ENCODE assay signal across 1 cellular context in the genomic region with DNA sequence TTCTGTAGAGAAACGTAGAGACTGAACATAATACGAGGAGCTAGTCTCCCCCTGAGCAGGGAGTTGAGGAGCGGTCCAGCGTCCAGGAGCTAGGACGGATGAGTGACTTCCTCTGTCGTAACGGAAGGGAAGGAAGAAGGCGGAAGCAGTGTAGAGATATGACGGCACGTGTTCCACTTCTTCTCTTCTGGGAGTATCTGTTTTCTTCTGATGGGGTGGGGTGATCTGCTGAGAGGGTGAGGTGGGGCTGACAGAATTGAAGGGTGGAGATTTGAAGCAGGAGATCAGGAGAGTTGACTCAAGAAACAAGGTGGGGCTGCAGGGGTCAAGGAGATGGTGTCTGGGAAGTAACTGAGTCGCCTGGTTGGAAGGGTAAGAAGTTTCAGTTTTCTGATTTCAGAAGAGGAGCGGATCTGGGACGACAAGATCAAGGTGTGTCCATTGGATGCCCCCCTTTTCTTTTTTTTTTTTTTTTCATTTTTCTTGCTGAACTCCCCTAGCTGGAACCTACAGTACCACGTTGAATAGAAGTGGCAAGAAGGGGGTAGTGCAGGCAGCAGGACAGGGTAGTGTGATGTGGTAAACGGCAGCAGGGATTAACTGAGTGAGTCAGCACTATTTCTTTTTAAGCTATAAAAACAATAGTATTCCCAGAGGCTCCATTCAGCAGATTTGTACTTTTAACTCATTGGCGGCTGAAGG.
TF ChIP-seq lines count a peak whose summit lies in the region.

No MANE protein-coding gene starts in this region.

TF ChIP-seq in K562, 482 proteins besides CTCF, POLR2A, EP300 and RAD21 (continued from another document):
- TF ChIP-seq, protein P1, sequence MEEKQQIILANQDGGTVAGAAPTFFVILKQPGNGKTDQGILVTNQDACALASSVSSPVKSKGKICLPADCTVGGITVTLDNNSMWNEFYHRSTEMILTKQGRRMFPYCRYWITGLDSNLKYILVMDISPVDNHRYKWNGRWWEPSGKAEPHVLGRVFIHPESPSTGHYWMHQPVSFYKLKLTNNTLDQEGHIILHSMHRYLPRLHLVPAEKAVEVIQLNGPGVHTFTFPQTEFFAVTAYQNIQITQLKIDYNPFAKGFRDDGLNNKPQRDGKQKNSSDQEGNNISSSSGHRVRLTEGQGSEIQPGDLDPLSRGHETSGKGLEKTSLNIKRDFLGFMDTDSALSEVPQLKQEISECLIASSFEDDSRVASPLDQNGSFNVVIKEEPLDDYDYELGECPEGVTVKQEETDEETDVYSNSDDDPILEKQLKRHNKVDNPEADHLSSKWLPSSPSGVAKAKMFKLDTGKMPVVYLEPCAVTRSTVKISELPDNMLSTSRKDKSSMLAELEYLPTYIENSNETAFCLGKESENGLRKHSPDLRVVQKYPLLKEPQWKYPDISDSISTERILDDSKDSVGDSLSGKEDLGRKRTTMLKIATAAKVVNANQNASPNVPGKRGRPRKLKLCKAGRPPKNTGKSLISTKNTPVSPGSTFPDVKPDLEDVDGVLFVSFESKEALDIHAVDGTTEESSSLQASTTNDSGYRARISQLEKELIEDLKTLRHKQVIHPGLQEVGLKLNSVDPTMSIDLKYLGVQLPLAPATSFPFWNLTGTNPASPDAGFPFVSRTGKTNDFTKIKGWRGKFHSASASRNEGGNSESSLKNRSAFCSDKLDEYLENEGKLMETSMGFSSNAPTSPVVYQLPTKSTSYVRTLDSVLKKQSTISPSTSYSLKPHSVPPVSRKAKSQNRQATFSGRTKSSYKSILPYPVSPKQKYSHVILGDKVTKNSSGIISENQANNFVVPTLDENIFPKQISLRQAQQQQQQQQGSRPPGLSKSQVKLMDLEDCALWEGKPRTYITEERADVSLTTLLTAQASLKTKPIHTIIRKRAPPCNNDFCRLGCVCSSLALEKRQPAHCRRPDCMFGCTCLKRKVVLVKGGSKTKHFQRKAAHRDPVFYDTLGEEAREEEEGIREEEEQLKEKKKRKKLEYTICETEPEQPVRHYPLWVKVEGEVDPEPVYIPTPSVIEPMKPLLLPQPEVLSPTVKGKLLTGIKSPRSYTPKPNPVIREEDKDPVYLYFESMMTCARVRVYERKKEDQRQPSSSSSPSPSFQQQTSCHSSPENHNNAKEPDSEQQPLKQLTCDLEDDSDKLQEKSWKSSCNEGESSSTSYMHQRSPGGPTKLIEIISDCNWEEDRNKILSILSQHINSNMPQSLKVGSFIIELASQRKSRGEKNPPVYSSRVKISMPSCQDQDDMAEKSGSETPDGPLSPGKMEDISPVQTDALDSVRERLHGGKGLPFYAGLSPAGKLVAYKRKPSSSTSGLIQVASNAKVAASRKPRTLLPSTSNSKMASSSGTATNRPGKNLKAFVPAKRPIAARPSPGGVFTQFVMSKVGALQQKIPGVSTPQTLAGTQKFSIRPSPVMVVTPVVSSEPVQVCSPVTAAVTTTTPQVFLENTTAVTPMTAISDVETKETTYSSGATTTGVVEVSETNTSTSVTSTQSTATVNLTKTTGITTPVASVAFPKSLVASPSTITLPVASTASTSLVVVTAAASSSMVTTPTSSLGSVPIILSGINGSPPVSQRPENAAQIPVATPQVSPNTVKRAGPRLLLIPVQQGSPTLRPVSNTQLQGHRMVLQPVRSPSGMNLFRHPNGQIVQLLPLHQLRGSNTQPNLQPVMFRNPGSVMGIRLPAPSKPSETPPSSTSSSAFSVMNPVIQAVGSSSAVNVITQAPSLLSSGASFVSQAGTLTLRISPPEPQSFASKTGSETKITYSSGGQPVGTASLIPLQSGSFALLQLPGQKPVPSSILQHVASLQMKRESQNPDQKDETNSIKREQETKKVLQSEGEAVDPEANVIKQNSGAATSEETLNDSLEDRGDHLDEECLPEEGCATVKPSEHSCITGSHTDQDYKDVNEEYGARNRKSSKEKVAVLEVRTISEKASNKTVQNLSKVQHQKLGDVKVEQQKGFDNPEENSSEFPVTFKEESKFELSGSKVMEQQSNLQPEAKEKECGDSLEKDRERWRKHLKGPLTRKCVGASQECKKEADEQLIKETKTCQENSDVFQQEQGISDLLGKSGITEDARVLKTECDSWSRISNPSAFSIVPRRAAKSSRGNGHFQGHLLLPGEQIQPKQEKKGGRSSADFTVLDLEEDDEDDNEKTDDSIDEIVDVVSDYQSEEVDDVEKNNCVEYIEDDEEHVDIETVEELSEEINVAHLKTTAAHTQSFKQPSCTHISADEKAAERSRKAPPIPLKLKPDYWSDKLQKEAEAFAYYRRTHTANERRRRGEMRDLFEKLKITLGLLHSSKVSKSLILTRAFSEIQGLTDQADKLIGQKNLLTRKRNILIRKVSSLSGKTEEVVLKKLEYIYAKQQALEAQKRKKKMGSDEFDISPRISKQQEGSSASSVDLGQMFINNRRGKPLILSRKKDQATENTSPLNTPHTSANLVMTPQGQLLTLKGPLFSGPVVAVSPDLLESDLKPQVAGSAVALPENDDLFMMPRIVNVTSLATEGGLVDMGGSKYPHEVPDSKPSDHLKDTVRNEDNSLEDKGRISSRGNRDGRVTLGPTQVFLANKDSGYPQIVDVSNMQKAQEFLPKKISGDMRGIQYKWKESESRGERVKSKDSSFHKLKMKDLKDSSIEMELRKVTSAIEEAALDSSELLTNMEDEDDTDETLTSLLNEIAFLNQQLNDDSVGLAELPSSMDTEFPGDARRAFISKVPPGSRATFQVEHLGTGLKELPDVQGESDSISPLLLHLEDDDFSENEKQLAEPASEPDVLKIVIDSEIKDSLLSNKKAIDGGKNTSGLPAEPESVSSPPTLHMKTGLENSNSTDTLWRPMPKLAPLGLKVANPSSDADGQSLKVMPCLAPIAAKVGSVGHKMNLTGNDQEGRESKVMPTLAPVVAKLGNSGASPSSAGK (IDR thresholded peaks at IDR 0.05), result peak; percentile 79
- TF ChIP-seq DMBX1 (CRISPR knock-in tag; IDR thresholded peaks at IDR 0.05; ENCODE audit: borderline replicate concordance), result 0 out of 2 replicates have a peak, but pooled peaks have one; percentile 18
- TF ChIP-seq BHLHE40 (IDR thresholded peaks at IDR 0.05; ENCODE audit: low read length), result peak; percentile 61
- TF ChIP-seq CBFA2T2 (conservative IDR thresholded peaks at IDR 0.05), result no peak
- no peak for TF ChIP-seq MEF2A (IDR thresholded peaks at IDR 0.05; ENCODE audit: control insufficient read depth, low read depth, low read length)
- TF ChIP-seq, protein P2, sequence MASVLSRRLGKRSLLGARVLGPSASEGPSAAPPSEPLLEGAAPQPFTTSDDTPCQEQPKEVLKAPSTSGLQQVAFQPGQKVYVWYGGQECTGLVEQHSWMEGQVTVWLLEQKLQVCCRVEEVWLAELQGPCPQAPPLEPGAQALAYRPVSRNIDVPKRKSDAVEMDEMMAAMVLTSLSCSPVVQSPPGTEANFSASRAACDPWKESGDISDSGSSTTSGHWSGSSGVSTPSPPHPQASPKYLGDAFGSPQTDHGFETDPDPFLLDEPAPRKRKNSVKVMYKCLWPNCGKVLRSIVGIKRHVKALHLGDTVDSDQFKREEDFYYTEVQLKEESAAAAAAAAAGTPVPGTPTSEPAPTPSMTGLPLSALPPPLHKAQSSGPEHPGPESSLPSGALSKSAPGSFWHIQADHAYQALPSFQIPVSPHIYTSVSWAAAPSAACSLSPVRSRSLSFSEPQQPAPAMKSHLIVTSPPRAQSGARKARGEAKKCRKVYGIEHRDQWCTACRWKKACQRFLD (CRISPR knock-in tag; IDR thresholded peaks at IDR 0.05), result no peak
- no peak for TF ChIP-seq ZNF311 (CRISPR knock-in tag; IDR thresholded peaks at IDR 0.05)
- TF ChIP-seq PKNOX1 (IDR thresholded peaks at IDR 0.05), result peak; percentile 51; the same call in 1 of the 2 replicates
- TF ChIP-seq RNF2 (IDR thresholded peaks at IDR 0.05), result no peak
- 0 out of 4 replicates have a peak, but pooled peaks of 1 of the 2 experiments have one; percentile 9 for TF ChIP-seq TRIM24 (IDR thresholded peaks at IDR 0.05)
- peak; percentile 44; the same call in 1 of the 2 replicates for TF ChIP-seq SPI1 (IDR thresholded peaks at IDR 0.05; ENCODE audit: borderline replicate concordance, low read depth, low read length)
- peak; percentile 47; the same call in 1 of the 2 replicates for TF ChIP-seq USF1 (CRISPR knock-in tag; IDR thresholded peaks at IDR 0.05)
- TF ChIP-seq CC2D1A (IDR thresholded peaks at IDR 0.05), result no peak
- TF ChIP-seq NR2C1 (IDR thresholded peaks at IDR 0.05), result no peak
- no peak for TF ChIP-seq NR2C1 (tag; IDR thresholded peaks at IDR 0.05)
- TF ChIP-seq CEBPG (CRISPR knock-in tag; IDR thresholded peaks at IDR 0.05), result no peak
- TF ChIP-seq CEBPG (tag; conservative IDR thresholded peaks at IDR 0.05 in 1 of 2, IDR thresholded peaks at IDR 0.05 in 1 of 2), result no peak
- TF ChIP-seq MAFG (tag; conservative IDR thresholded peaks at IDR 0.05), result peak; percentile 94
- TF ChIP-seq ETV6 (IDR thresholded peaks at IDR 0.05; ENCODE audit: borderline replicate concordance in 1 of 2, low read depth in 2 of 2, low read length in 1 of 2), result peak; percentile 63 to 83; a peak in 3 of 4 replicates
- TF ChIP-seq ETV6 (CRISPR knock-in tag; IDR thresholded peaks at IDR 0.05; ENCODE audit: borderline replicate concordance), result no peak
- no peak for TF ChIP-seq SP1 (CRISPR knock-in tag; IDR thresholded peaks at IDR 0.05)
- no peak for TF ChIP-seq ZNF436 (CRISPR knock-in tag; IDR thresholded peaks at IDR 0.05)
- TF ChIP-seq ZNF717 (CRISPR knock-in tag; IDR thresholded peaks at IDR 0.05), result no peak
- TF ChIP-seq ZNF551 (CRISPR knock-in tag; IDR thresholded peaks at IDR 0.05), result no peak
- peak; percentile 90 for TF ChIP-seq C11orf30 (IDR thresholded peaks at IDR 0.05; ENCODE audit: low read depth)
- no peak for TF ChIP-seq ATF1 (CRISPR knock-in tag; IDR thresholded peaks at IDR 0.05)
- TF ChIP-seq ATF1 (tag; IDR thresholded peaks at IDR 0.05), result peak; percentile 33; the same call in 1 of the 2 replicates
- 0 out of 3 replicates have a peak, but pooled peaks of 1 of the 2 experiments have one; percentile 14 for TF ChIP-seq CBX3 (IDR thresholded peaks at IDR 0.05; ENCODE audit: borderline replicate concordance in 1 of 2, low read length in 2 of 2)
- no peak for TF ChIP-seq TCF7L2 (IDR thresholded peaks at IDR 0.05; ENCODE audit: low read depth, low read length)
- 0 out of 2 replicates have a peak, but pooled peaks have one; percentile 17 for TF ChIP-seq LEF1 (IDR thresholded peaks at IDR 0.05)
- TF ChIP-seq MBD2 (IDR thresholded peaks at IDR 0.05; ENCODE audit: borderline replicate concordance, low read depth), result no peak
- TF ChIP-seq MAFF (IDR thresholded peaks at IDR 0.05; ENCODE audit: low read length), result peak; percentile 84
- no peak for TF ChIP-seq ZBTB1 (CRISPR knock-in tag; IDR thresholded peaks at IDR 0.05; ENCODE audit: borderline replicate concordance, low read depth)
- no peak for TF ChIP-seq SOX6 (IDR thresholded peaks at IDR 0.05)
- TF ChIP-seq MAFK (IDR thresholded peaks at IDR 0.05; ENCODE audit: low read length), result peak; percentile 66; the same call in 1 of the 2 replicates
- peak; percentile 67 for TF ChIP-seq GABPA (tag; conservative IDR thresholded peaks at IDR 0.05; ENCODE audit: low read depth)
- peak; percentile 27; the same call in 1 of the 2 replicates for TF ChIP-seq BACH1 (tag; IDR thresholded peaks at IDR 0.05)
- TF ChIP-seq GABPB1 (CRISPR knock-in tag; IDR thresholded peaks at IDR 0.05), result peak; percentile 30
- no peak for TF ChIP-seq SRSF1 (IDR thresholded peaks at IDR 0.05; ENCODE audit: low read depth, low read length)
- TF ChIP-seq, protein P3, sequence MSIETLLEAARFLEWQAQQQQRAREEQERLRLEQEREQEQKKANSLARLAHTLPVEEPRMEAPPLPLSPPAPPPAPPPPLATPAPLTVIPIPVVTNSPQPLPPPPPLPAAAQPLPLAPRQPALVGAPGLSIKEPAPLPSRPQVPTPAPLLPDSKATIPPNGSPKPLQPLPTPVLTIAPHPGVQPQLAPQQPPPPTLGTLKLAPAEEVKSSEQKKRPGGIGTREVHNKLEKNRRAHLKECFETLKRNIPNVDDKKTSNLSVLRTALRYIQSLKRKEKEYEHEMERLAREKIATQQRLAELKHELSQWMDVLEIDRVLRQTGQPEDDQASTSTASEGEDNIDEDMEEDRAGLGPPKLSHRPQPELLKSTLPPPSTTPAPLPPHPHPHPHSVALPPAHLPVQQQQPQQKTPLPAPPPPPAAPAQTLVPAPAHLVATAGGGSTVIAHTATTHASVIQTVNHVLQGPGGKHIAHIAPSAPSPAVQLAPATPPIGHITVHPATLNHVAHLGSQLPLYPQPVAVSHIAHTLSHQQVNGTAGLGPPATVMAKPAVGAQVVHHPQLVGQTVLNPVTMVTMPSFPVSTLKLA (conservative IDR thresholded peaks at IDR 0.05), result peak in 1 of 2 experiments; percentile 55; a peak in 2 of 4 replicates
